1 cellular context compared by ENCODE assay signal in the genomic region with DNA sequence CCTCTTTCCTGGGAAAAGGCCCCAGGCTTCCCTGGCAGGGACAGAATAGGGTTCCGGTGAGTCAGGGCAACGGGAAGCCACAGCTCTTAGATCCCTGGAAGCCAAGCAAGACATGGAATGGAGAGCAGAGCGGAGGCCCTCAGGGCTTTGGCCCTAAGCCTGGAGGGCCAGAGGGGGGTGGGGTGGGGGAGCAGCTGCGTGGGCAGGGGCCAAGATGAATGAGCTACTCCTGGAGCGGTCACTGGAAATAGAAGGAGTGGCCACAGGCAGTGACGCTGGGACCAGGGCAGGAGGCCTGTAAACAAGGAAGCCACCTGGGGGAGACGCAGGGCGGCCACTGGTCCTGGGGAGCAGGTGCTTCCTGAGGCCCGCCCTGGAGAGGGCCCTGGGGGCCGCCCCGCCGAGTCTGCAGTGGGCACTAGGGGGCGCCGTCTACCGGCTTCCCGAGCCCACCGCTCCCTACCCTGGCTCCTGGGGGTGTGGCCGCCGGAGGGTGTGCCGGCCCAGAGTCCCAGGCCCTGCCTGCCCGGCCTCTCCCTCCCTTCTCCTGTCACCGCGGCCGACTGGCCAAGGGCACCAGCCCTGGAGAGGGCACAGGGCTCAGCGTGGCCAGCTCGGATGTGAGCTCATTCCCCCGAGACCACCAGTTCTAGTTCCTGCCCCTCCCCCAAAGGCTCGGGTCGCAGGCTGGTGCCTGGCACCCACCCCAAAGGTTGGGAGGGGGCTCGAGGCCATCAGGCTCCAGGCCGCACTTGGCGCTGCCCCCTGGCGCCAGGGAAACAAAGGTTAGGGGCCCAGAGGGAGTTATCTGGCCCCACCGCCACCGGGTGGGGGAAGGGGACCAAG.
TF ChIP-seq lines count a peak whose summit lies in the region.

No MANE protein-coding gene starts in this region.

TF ChIP-seq in GM23338, 12 proteins besides CTCF, POLR2A, EP300 and RAD21 (continued from another document):
- no peak for TF ChIP-seq NANOG (IDR thresholded peaks at IDR 0.05; ENCODE audit: borderline replicate concordance)
- TF ChIP-seq POLR2AphosphoS5 (IDR thresholded peaks at IDR 0.05; ENCODE audit: low read depth), result peak; percentile 52; the same call in 1 of the 2 replicates
- TF ChIP-seq, protein P1, sequence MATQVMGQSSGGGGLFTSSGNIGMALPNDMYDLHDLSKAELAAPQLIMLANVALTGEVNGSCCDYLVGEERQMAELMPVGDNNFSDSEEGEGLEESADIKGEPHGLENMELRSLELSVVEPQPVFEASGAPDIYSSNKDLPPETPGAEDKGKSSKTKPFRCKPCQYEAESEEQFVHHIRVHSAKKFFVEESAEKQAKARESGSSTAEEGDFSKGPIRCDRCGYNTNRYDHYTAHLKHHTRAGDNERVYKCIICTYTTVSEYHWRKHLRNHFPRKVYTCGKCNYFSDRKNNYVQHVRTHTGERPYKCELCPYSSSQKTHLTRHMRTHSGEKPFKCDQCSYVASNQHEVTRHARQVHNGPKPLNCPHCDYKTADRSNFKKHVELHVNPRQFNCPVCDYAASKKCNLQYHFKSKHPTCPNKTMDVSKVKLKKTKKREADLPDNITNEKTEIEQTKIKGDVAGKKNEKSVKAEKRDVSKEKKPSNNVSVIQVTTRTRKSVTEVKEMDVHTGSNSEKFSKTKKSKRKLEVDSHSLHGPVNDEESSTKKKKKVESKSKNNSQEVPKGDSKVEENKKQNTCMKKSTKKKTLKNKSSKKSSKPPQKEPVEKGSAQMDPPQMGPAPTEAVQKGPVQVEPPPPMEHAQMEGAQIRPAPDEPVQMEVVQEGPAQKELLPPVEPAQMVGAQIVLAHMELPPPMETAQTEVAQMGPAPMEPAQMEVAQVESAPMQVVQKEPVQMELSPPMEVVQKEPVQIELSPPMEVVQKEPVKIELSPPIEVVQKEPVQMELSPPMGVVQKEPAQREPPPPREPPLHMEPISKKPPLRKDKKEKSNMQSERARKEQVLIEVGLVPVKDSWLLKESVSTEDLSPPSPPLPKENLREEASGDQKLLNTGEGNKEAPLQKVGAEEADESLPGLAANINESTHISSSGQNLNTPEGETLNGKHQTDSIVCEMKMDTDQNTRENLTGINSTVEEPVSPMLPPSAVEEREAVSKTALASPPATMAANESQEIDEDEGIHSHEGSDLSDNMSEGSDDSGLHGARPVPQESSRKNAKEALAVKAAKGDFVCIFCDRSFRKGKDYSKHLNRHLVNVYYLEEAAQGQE (IDR thresholded peaks at IDR 0.05; ENCODE audit: unreplicated experiment), result no peak
- TF ChIP-seq, protein P2, sequence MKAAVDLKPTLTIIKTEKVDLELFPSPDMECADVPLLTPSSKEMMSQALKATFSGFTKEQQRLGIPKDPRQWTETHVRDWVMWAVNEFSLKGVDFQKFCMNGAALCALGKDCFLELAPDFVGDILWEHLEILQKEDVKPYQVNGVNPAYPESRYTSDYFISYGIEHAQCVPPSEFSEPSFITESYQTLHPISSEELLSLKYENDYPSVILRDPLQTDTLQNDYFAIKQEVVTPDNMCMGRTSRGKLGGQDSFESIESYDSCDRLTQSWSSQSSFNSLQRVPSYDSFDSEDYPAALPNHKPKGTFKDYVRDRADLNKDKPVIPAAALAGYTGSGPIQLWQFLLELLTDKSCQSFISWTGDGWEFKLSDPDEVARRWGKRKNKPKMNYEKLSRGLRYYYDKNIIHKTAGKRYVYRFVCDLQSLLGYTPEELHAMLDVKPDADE (IDR thresholded peaks at IDR 0.05), result no peak
- TF ChIP-seq EZH2phosphoT487 (IDR thresholded peaks at IDR 0.05; ENCODE audit: unreplicated experiment), result no peak
- no peak for TF ChIP-seq ZNF114 (CRISPR knock-in tag; IDR thresholded peaks at IDR 0.05)
